ENCODE assay signal across 16 cellular contexts in genomic region chr12:69546693-69547438, GRCh38. TPM values are rescaled to one million over a fixed set of nuclear protein-coding genes. Genes with fewer than 3 reads are reported as not detected.
DNase-seq lines count a peak whose midpoint lies in the region; ATAC-seq and TF ChIP-seq lines count a peak whose summit lies in the region.
"Had no signal": no experiment of that assay in that cellular context is flagged by ENCODE, and none has a peak within 500 bp of the region (broad histone marks: within the 10 kb centered on the region; RNA-seq: fewer than 3 reads in every experiment).

No MANE protein-coding gene starts in this region.

- WGBS in transverse colon (ENCODE audit: low coverage in 1 of 2), 2 donors: 83 to 89% methylated on average over 7 of the region's 7 CpGs

- intact Hi-C loops in transverse colon (cut with DNase I; ENCODE audit: low total_unique reads): no loop called here

- no peaks in the 10 kb centered on the region for H3K4me1 ChIP-seq in transverse colon
- H3K4me1 ChIP-seq: body of pancreas had no signal

- TF ChIP-seq EP300 in transverse colon (IDR thresholded peaks at IDR 0.05; ENCODE audit: low read depth): no peak

- H3K36me3 ChIP-seq in transverse colon: peaks cover 0 to 9% (median 0%) of the 10 kb centered on the region in 4 donors

- H3K4me3 ChIP-seq in GM12865 (ENCODE audit: low read depth, low read length) (no peak overlapping the region), transverse colon (no peak overlapping the region)
- H3K4me3 ChIP-seq: body of pancreas had no signal

- no peaks in the 10 kb centered on the region for H3K27me3 ChIP-seq in transverse colon
- H3K27me3 ChIP-seq: body of pancreas had no signal

- TF ChIP-seq CTCF in GM12865 (IDR thresholded peaks at IDR 0.05; ENCODE audit: insufficient read depth, low read depth, low read length, missing control alignments): no peak
- TF ChIP-seq CTCF in transverse colon (IDR thresholded peaks at IDR 0.05): no peak

- in situ Hi-C loops in ACHN (cut with HindIII; ENCODE audit: low pct_ligation_motif_present, low pct_unique_long_range_greater_than_20kb, low sequenced_read_pairs): no loop called here
- in situ Hi-C loops in transverse colon (cut with MboI; ENCODE audit: low pct_ligation_motif_present in 1 of 4, low pct_unique_long_range_greater_than_20kb in 1 of 4, low sequenced_read_pairs in 3 of 4): no loop called here

- DNase-seq in GM12865 (ENCODE audit: low read depth) (peak; percentile 44), ACHN (no peak), transverse colon (no peak), DMS153 treated with DMSO at 0.1 percent for 48 hours (lab: John Stamatoyannopoulos, UW; ENCODE audit: unreplicated experiment) (no peak)
- DNase-seq in stimulated activated naive CD4-positive, alpha-beta T cell (lab: John Stamatoyannopoulos, UW): no peak
- DNase-seq: activated CD4-positive, alpha-beta T cell treated with anti-CD3 and anti-CD28 coated beads for 48 hours; activated gamma-delta T cell; body of pancreas; Kasumi-1; NCI-H146; NCI-H524 treated with DMSO at 0.1 percent for 48 hours; nephron progenitor cell; stimulated activated CD4-positive, alpha-beta T cell treated with anti-CD3 and anti-CD28 coated beads, Interleukin-1b, Interleukin-23, amount 100 ng/mL, for 48 hours had no signal

- H3K27ac ChIP-seq in transverse colon: no peak overlapping the region
- H3K27ac ChIP-seq: body of pancreas had no signal

- TF ChIP-seq POLR2A in transverse colon (IDR thresholded peaks at IDR 0.05): no peak

- ATAC-seq in GM19043 (IDR thresholded peaks at IDR 0.05; ENCODE audit: low read depth, unreplicated experiment) (peak; percentile 87), HG02610 (IDR thresholded peaks at IDR 0.05; ENCODE audit: unreplicated experiment) (peak; percentile 90), HG03196 (IDR thresholded peaks at IDR 0.05; ENCODE audit: unreplicated experiment) (peak; percentile 72)
- ATAC-seq: body of pancreas had no signal

- H3K9me3 ChIP-seq in transverse colon: peaks cover 0 to 8% of the 10 kb centered on the region in 2 donors
- H3K9me3 ChIP-seq: body of pancreas had no signal

RNA-seq across cellular contexts. Expression of gene CCT2, which starts 38.4 kb away (rescaled TPM):
- 10 to 100 TPM; 25.4 to 92.7 (median 46.9) TPM for total RNA-seq in transverse colon
